ENCODE assay signal across 1 cellular context in the genomic region with DNA sequence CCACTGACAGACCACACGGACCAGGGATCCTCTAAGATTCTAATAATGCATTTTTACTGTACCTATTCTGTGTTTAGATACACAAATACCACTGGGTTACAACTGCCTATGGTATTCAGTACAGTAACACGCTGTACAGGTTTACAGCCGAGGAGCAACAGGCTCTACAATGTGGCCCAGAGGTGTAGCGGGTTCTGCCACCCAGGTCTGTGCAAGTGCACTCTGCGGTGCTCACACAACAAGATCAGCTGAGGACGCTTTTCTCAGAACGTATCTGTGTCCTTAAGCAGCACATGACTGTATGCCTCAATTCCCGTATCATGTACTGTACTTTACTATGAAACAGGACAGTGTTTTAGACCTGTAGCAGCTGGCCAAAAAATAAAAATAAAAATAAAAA.
TF ChIP-seq lines count a peak whose summit lies in the region.

No MANE protein-coding gene starts in this region.

TF ChIP-seq in IMR-90, 13 proteins besides CTCF, POLR2A, EP300 and RAD21:
- TF ChIP-seq CEBPB (IDR thresholded peaks at IDR 0.05; ENCODE audit: low read depth, low read length) = no peak
- no peak for TF ChIP-seq FOS (IDR thresholded peaks at IDR 0.05; ENCODE audit: low read depth, low read length)
- TF ChIP-seq SMC3 (IDR thresholded peaks at IDR 0.05; ENCODE audit: low read depth, low read length) = no peak
- TF ChIP-seq, protein P1, sequence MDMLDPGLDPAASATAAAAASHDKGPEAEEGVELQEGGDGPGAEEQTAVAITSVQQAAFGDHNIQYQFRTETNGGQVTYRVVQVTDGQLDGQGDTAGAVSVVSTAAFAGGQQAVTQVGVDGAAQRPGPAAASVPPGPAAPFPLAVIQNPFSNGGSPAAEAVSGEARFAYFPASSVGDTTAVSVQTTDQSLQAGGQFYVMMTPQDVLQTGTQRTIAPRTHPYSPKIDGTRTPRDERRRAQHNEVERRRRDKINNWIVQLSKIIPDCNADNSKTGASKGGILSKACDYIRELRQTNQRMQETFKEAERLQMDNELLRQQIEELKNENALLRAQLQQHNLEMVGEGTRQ (IDR thresholded peaks at IDR 0.05; ENCODE audit: low read depth, low read length) = no peak
- no peak for TF ChIP-seq NFE2L2 (IDR thresholded peaks at IDR 0.05; ENCODE audit: low read depth, low read length)
- no peak for TF ChIP-seq BHLHE40 (IDR thresholded peaks at IDR 0.05; ENCODE audit: low read depth, low read length)
- TF ChIP-seq MAZ (IDR thresholded peaks at IDR 0.05; ENCODE audit: borderline replicate concordance, low read depth, low read length) = no peak
- TF ChIP-seq RCOR1 (IDR thresholded peaks at IDR 0.05; ENCODE audit: insufficient replicate concordance, low read length) = no peak
- no peak for TF ChIP-seq MAFK (IDR thresholded peaks at IDR 0.05; ENCODE audit: low read depth, low read length)
- TF ChIP-seq, protein P2, sequence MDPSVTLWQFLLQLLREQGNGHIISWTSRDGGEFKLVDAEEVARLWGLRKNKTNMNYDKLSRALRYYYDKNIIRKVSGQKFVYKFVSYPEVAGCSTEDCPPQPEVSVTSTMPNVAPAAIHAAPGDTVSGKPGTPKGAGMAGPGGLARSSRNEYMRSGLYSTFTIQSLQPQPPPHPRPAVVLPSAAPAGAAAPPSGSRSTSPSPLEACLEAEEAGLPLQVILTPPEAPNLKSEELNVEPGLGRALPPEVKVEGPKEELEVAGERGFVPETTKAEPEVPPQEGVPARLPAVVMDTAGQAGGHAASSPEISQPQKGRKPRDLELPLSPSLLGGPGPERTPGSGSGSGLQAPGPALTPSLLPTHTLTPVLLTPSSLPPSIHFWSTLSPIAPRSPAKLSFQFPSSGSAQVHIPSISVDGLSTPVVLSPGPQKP (IDR thresholded peaks at IDR 0.05; ENCODE audit: borderline replicate concordance, low read depth, low read length) = no peak
- no peak for TF ChIP-seq MXI1 (IDR thresholded peaks at IDR 0.05; ENCODE audit: borderline replicate concordance, low read depth, low read length)
- TF ChIP-seq CHD1 (IDR thresholded peaks at IDR 0.05; ENCODE audit: low read depth, low read length) = no peak
- no peak for TF ChIP-seq RFX5 (IDR thresholded peaks at IDR 0.05; ENCODE audit: low read depth, low read length)
